Comparison of ENCODE assay signal across 17 cellular contexts in genomic region chr20:46810442-46811327, GRCh38.
DNase-seq lines count a peak whose midpoint lies in the region; ATAC-seq and TF ChIP-seq lines count a peak whose summit lies in the region.
"Had no signal": no experiment of that assay in that cellular context is flagged by ENCODE, and none has a peak within 500 bp of the region (broad histone marks: within the 10 kb centered on the region; RNA-seq: fewer than 3 reads in every experiment).

No MANE protein-coding gene starts in this region.

- ATAC-seq in RWPE2 (ENCODE audit: low read depth) (no peak), HG02885 (IDR thresholded peaks at IDR 0.05; ENCODE audit: poor library complexity, unreplicated experiment) (no peak)
- ATAC-seq: stimulated activated effector memory CD8-positive, alpha-beta T cell treated with anti-CD3 and anti-CD28 coated beads, Interleukin-12 subunit alpha, Interleukin-12 subunit beta, amount 100 ng/mL, for 72 hours had no signal

- BruUV-seq in A673 (replicated peaks; lab: Mats Ljungman, UMichigan): no TSS peak

- CTCF ChIA-PET in A673 (lab: Charles Lee): interaction anchor here (1.0 kb wide), 1 partner anchor 56 kb away, joined by 4 read pairs; no protein-coding TSS in a partner anchor

- POLR2A ChIA-PET in A673 (lab: Charles Lee; ENCODE audit: low non-redundant PET): no interaction called here

- no peaks in the 10 kb centered on the region for H3K36me3 Mint-ChIP-seq in nephron progenitor cell (ENCODE audit: low read depth)
- H3K36me3 Mint-ChIP-seq: stimulated activated effector memory CD8-positive, alpha-beta T cell treated with anti-CD3 and anti-CD28 coated beads, Interleukin-12 subunit alpha, Interleukin-12 subunit beta, amount 100 ng/mL, for 72 hours had no signal

- H3K9me3 ChIP-seq in RWPE2 (ENCODE audit: severe bottlenecking) (no peaks in the 10 kb centered on the region), A673 (ENCODE audit: low read depth, low read length, poor library complexity, severe bottlenecking) (no peaks in the 10 kb centered on the region)
- no peaks in the 10 kb centered on the region for H3K9me3 ChIP-seq in effector memory CD4-positive, alpha-beta T cell (ENCODE audit: control insufficient read depth, low read length)
- H3K9me3 ChIP-seq: BLaER1 treated with 17β-estradiol and CSF1 and Interleukin-3, amounts not matched to agents 10 nM and 100 nM had no signal

- H3K27ac Mint-ChIP-seq in nephron progenitor cell: no peak overlapping the region
- H3K27ac Mint-ChIP-seq: HFFc6; stimulated activated effector memory CD8-positive, alpha-beta T cell treated with anti-CD3 and anti-CD28 coated beads, Interleukin-12 subunit alpha, Interleukin-12 subunit beta, amount 100 ng/mL, for 72 hours had no signal

- intact Hi-C loops in A673 (cut with micrococcal nuclease; ENCODE audit: unreplicated experiment): no loop called here

- no peak overlapping the region for H3K4me3 ChIP-seq in RWPE2 (ENCODE audit: severe bottlenecking)
- no peak overlapping the region for H3K4me3 ChIP-seq in effector memory CD4-positive, alpha-beta T cell (ENCODE audit: insufficient read depth, low read depth, low read length, poor library complexity, severe bottlenecking)
- H3K4me3 ChIP-seq in A673 (ENCODE audit: low read depth, low read length, poor library complexity, severe bottlenecking): no peak overlapping the region

- H3K27ac ChIP-seq in RWPE2 (ENCODE audit: poor library complexity, severe bottlenecking) (no peak overlapping the region), A673 (ENCODE audit: low read depth, low read length, poor library complexity, severe bottlenecking) (no peak overlapping the region)
- H3K27ac ChIP-seq in effector memory CD4-positive, alpha-beta T cell (ENCODE audit: insufficient read depth, low read length, poor library complexity, severe bottlenecking): no peak overlapping the region
- H3K27ac ChIP-seq: BLaER1 treated with 17β-estradiol and CSF1 and Interleukin-3, amounts not matched to agents 10 nM and 100 nM had no signal

- H3K27me3 ChIP-seq in RWPE2 (ENCODE audit: insufficient read depth, poor library complexity, severe bottlenecking) (peaks cover 8% of the 10 kb centered on the region), A673 (replicated peaks; ENCODE audit: insufficient read depth, low read depth, low read length, poor library complexity) (peaks cover 41% of the 10 kb centered on the region)
- no peaks in the 10 kb centered on the region for H3K27me3 ChIP-seq in effector memory CD4-positive, alpha-beta T cell (replicated peaks; ENCODE audit: control insufficient read depth, insufficient read depth, low read length, poor library complexity, severe bottlenecking)

- H3K27me3 Mint-ChIP-seq in nephron progenitor cell (ENCODE audit: low read depth, poor library complexity): peaks cover 14% of the 10 kb centered on the region

- peaks cover 18% of the 10 kb centered on the region for H3K4me1 ChIP-seq in RWPE2 (ENCODE audit: insufficient read depth, poor library complexity, severe bottlenecking)
- no peaks in the 10 kb centered on the region for H3K4me1 ChIP-seq in effector memory CD4-positive, alpha-beta T cell (ENCODE audit: control insufficient read depth, insufficient read depth, low read length, poor library complexity, severe bottlenecking)
- no peaks in the 10 kb centered on the region for H3K4me1 ChIP-seq in A673 (ENCODE audit: insufficient read depth, low read length, poor library complexity, severe bottlenecking)

- H3K36me3 ChIP-seq in RWPE2 (ENCODE audit: low read depth) (no peaks in the 10 kb centered on the region), A673 (ENCODE audit: insufficient read depth, low read length, poor library complexity, severe bottlenecking) (no peaks in the 10 kb centered on the region)
- no peaks in the 10 kb centered on the region for H3K36me3 ChIP-seq in effector memory CD4-positive, alpha-beta T cell (ENCODE audit: control insufficient read depth, insufficient read depth, low read length)
- H3K36me3 ChIP-seq: BLaER1 treated with 17β-estradiol and CSF1 and Interleukin-3, amounts not matched to agents 10 nM and 100 nM had no signal

- peaks cover 54% of the 10 kb centered on the region for H3K4me1 Mint-ChIP-seq in nephron progenitor cell
- H3K4me1 Mint-ChIP-seq: stimulated activated effector memory CD8-positive, alpha-beta T cell treated with anti-CD3 and anti-CD28 coated beads, Interleukin-12 subunit alpha, Interleukin-12 subunit beta, amount 100 ng/mL, for 72 hours had no signal

- H3K9me3 Mint-ChIP-seq in nephron progenitor cell: no peaks in the 10 kb centered on the region
- H3K9me3 Mint-ChIP-seq: HFFc6; stimulated activated effector memory CD8-positive, alpha-beta T cell treated with anti-CD3 and anti-CD28 coated beads, Interleukin-12 subunit alpha, Interleukin-12 subunit beta, amount 100 ng/mL, for 72 hours had no signal

- no peak for TF ChIP-seq CTCF in RWPE2 (IDR thresholded peaks at IDR 0.05; ENCODE audit: poor library complexity, severe bottlenecking)
- TF ChIP-seq CTCF in nephron progenitor cell (IDR thresholded peaks at IDR 0.05): no peak
- TF ChIP-seq CTCF in A673 (conservative IDR thresholded peaks at IDR 0.05; ENCODE audit: low read depth, low read length): no peak

- peak overlapping the region; percentile 65 for H3K4me3 Mint-ChIP-seq in nephron progenitor cell
- H3K4me3 Mint-ChIP-seq: HFFc6; stimulated activated effector memory CD8-positive, alpha-beta T cell treated with anti-CD3 and anti-CD28 coated beads, Interleukin-12 subunit alpha, Interleukin-12 subunit beta, amount 100 ng/mL, for 72 hours had no signal

- DNase-seq in DMS153 (lab: John Stamatoyannopoulos, UW): peak; percentile 34
- peak; percentile 83 for DNase-seq in NCI-H1417 treated with DMSO at 0.1 percent for 48 hours (lab: John Stamatoyannopoulos, UW)
- DNase-seq in RWPE2 (ENCODE audit: low spot score): peak; percentile 68
- no peak for DNase-seq in nephron progenitor cell
- DNase-seq in effector memory CD4-positive, alpha-beta T cell: no peak
- DNase-seq in A673 (ENCODE audit: low spot score): no peak
- DNase-seq in HK-2 (ENCODE audit: unreplicated experiment): no peak
- DNase-seq: activated CD4-positive, alpha-beta T cell treated with anti-CD3 and anti-CD28 coated beads for 4 hours; activated T-cell treated with anti-CD3 and anti-CD28 coated beads, Interleukin-2, amount 50 U/mL, for 48 hours; GDM1; HFFc6; kidney; OCI-M1; stimulated activated CD4-positive, alpha-beta T cell treated with anti-CD3 and anti-CD28 coated beads, Interleukin-2, amount 100 ng/mL, for 48 hours had no signal

Comparison
In these comparisons a context has a peak if more than half of its experiments do, and no peak if none do; other contexts are left out.
1. DNase-seq: peak in DMS153 (single experiment), NCI-H1417 treated with DMSO at 0.1 percent for 48 hours (single experiment) and RWPE2 (single experiment); none in nephron progenitor cell (single experiment), effector memory CD4-positive, alpha-beta T cell (0 of 3), A673 (single experiment) and HK-2 (single experiment).